Comparison of ENCODE assay signal across 8 cellular contexts in genomic region chr11:62552465-62552782, GRCh38. TPM values are rescaled to one million over a fixed set of nuclear protein-coding genes. Genes with fewer than 3 reads are reported as not detected.
DNase-seq lines count a peak whose midpoint lies in the region; ATAC-seq and TF ChIP-seq lines count a peak whose summit lies in the region.

No MANE protein-coding gene starts in this region.

- H3K14ac ChIP-seq in trophoblast cell (ENCODE audit: low read length), result no peak overlapping the region

- H3K23ac ChIP-seq in trophoblast cell (ENCODE audit: low read length), result no peak overlapping the region

- no peak overlapping the region for H3K9ac ChIP-seq in trophoblast cell (ENCODE audit: low read length)

- H2BK12ac ChIP-seq in trophoblast cell (ENCODE audit: low read length), result no peak overlapping the region

- no CpG with 5 or more reads among the region's 4 CpGs for WGBS in trophoblast cell (ENCODE audit: extremely low coverage, insufficient coverage, insufficient read length)

- no peak overlapping the region for H4K12ac ChIP-seq in trophoblast cell (ENCODE audit: low read depth, low read length)

- peak overlapping the region; percentile 95 for H3K27ac ChIP-seq in trophoblast cell (ENCODE audit: low read depth, low read length)

- H3K4ac ChIP-seq in trophoblast cell (ENCODE audit: low read depth, low read length), result no peak overlapping the region

- TF ChIP-seq CTCF in epithelial cell of proximal tubule (conservative IDR thresholded peaks at IDR 0.05; ENCODE audit: low read depth, low read length), result no peak

- no peak overlapping the region for H4K91ac ChIP-seq in trophoblast cell (ENCODE audit: low read depth, low read length)

- no peak overlapping the region for H4K8ac ChIP-seq in trophoblast cell (ENCODE audit: low read depth, low read length)

- H3K4me1 ChIP-seq in trophoblast cell (ENCODE audit: control insufficient read depth in 1 of 2, insufficient read depth in 2 of 2, low read length in 2 of 2), result peaks cover 51 to 55% of the 10 kb centered on the region in 2 experiments

- peaks cover 0 to 4% of the 10 kb centered on the region in 2 experiments for H3K36me3 ChIP-seq in trophoblast cell (ENCODE audit: control insufficient read depth in 1 of 2, insufficient read depth in 2 of 2, low read length in 2 of 2)

- H3K4me2 ChIP-seq in trophoblast cell (ENCODE audit: low read length), result peak overlapping the region; percentile 57

- H2AK5ac ChIP-seq in trophoblast cell (ENCODE audit: low read length), result no peak overlapping the region

- DNase-seq in D341Med (ENCODE audit: low spot score) (peak; percentile 81), RKO (ENCODE audit: low spot score) (peak; percentile 65), epithelial cell of proximal tubule (ENCODE audit: low read depth) (no peak), trophoblast cell (peak in 1 of 2 donors; percentile 34), NCI-H1417 treated with DMSO at 0.1 percent for 48 hours (lab: John Stamatoyannopoulos, UW) (no peak)

- no peaks in the 10 kb centered on the region for H3K27me3 ChIP-seq in trophoblast cell (ENCODE audit: insufficient read depth, low read length)

- H2BK5ac ChIP-seq in trophoblast cell (ENCODE audit: low read depth, low read length, poor library complexity), result no peak overlapping the region

- H3K4me3 ChIP-seq in epithelial cell of proximal tubule (ENCODE audit: low read depth, low read length), result peak overlapping the region; percentile 49
- H3K4me3 ChIP-seq in trophoblast cell (ENCODE audit: low read depth, low read length), result no peak overlapping the region

- H3K18ac ChIP-seq in trophoblast cell (ENCODE audit: low read length), result no peak overlapping the region

- H3K79me2 ChIP-seq in trophoblast cell (ENCODE audit: control insufficient read depth, insufficient read depth, low read length, poor library complexity), result peaks cover 6% of the 10 kb centered on the region

- no peak overlapping the region for H2AFZ ChIP-seq in trophoblast cell (ENCODE audit: insufficient read depth, low read length, poor library complexity)

- H2BK120ac ChIP-seq in trophoblast cell (ENCODE audit: insufficient read depth, low read length, poor library complexity), result no peak overlapping the region

- ATAC-seq in GM19023 (IDR thresholded peaks at IDR 0.05; ENCODE audit: unreplicated experiment) (no peak), HG02623 (IDR thresholded peaks at IDR 0.05; ENCODE audit: unreplicated experiment) (no peak), GM18502 (IDR thresholded peaks at IDR 0.05; ENCODE audit: poor library complexity, unreplicated experiment) (no peak)

- no peaks in the 10 kb centered on the region for H3K9me3 ChIP-seq in trophoblast cell (ENCODE audit: insufficient read depth, low read depth, low read length)

- H3K79me1 ChIP-seq in trophoblast cell (ENCODE audit: low read length), result peaks cover 29% of the 10 kb centered on the region

RNA-seq across cellular contexts. Expression of gene AHNAK, which starts 5.8 kb away (rescaled TPM):
- total RNA-seq in epithelial cell of proximal tubule, result 198 and 296 TPM in 2 replicates
- polyA plus RNA-seq in trophoblast cell (2013), result 191 and 221 TPM in 2 replicates

RNA-seq across cellular contexts. Expression of gene EEF1G, which starts 21.3 kb away (rescaled TPM):
- total RNA-seq in epithelial cell of proximal tubule, result 2,115 and 2,170 TPM in 2 replicates
- polyA plus RNA-seq in trophoblast cell (2013), result 1,102 and 1,140 TPM in 2 replicates

RNA-seq across cellular contexts. Expression of gene TUT1, which starts 38.9 kb away (rescaled TPM):
- total RNA-seq in epithelial cell of proximal tubule, result 9.4 and 10.1 TPM in 2 replicates
- 11.3 and 11.8 TPM in 2 replicates for polyA plus RNA-seq in trophoblast cell (2013)

RNA-seq across cellular contexts. Expression of gene MTA2, which starts 49.2 kb away (rescaled TPM):
- 109 and 153 TPM in 2 replicates for total RNA-seq in epithelial cell of proximal tubule
- 70.5 and 71.0 TPM in 2 replicates for polyA plus RNA-seq in trophoblast cell (2013)

Comparison
In these comparisons a context has a peak if more than half of its experiments do, and no peak if none do; other contexts are left out.
1. DNase-seq: peak in D341Med (single experiment) and RKO (single experiment); none in epithelial cell of proximal tubule (single experiment) and NCI-H1417 treated with DMSO at 0.1 percent for 48 hours (single experiment).